ENCODE assay signal across 8 cellular contexts in genomic region chr9:125239631-125240597, GRCh38. TPM values are rescaled to one million over a fixed set of nuclear protein-coding genes. Genes with fewer than 3 reads are reported as not detected.
DNase-seq lines count a peak whose midpoint lies in the region; ATAC-seq, FAIRE-seq and TF ChIP-seq lines count a peak whose summit lies in the region.

No MANE protein-coding gene starts in this region.

- DNase-seq in HCT116 (ENCODE audit: low read depth, low spot score) = no peak
- DNase-seq in activated CD8-positive, alpha-beta T cell treated with anti-CD3 and anti-CD28 coated beads for 36 hours = no peak
- no peak for DNase-seq in iPS DF 6.9 (ENCODE audit: low read depth, low spot score)
- DNase-seq in small intestine = no peak
- no peak for DNase-seq in GM03348 (ENCODE audit: low spot score)

- H3K9me2 ChIP-seq in HCT116 (ENCODE audit: insufficient read depth) = no peaks in the 10 kb centered on the region

- H3K9me3 Mint-ChIP-seq in activated CD8-positive, alpha-beta T cell treated with anti-CD3 and anti-CD28 coated beads for 36 hours = no peaks in the 10 kb centered on the region

- peaks cover 55% of the 10 kb centered on the region for H3K4me1 Mint-ChIP-seq in activated CD8-positive, alpha-beta T cell treated with anti-CD3 and anti-CD28 coated beads for 36 hours (ENCODE audit: low read depth)

- H4K20me1 ChIP-seq in HCT116 (ENCODE audit: insufficient read depth) = peaks cover 42% of the 10 kb centered on the region

- peak overlapping the region; percentile 98 for H3K9ac ChIP-seq in HCT116 (ENCODE audit: low read length)

- POLR2A ChIA-PET in HCT116 (lab: Charles Lee) = interaction anchor here (1.3 to 1.6 kb wide), 3 partner anchors 21 to 103 kb away, joined by 3 to 18 read pairs (median 4); partner anchors contain the start of gene GAPVD1
- POLR2A ChIA-PET in activated CD8-positive, alpha-beta T cell treated with anti-CD3 and anti-CD28 coated beads for 36 hours (lab: Charles Lee) = interaction anchor here (1.0 to 10.5 kb wide), 10 partner anchors 10 to 370 kb away, joined by 3 to 151 read pairs (median 12); partner anchors contain the start of gene GAPVD1

- H3K4me1 ChIP-seq in HCT116 (ENCODE audit: control insufficient read depth in 1 of 2, insufficient read depth in 2 of 2, low read length in 2 of 2) = peaks cover 26 to 35% of the 10 kb centered on the region in 2 experiments
- H3K4me1 ChIP-seq in iPS DF 6.9 (ENCODE audit: control insufficient read depth, insufficient read depth, low read length) = no peaks in the 10 kb centered on the region
- H3K4me1 ChIP-seq in small intestine (ENCODE audit: control insufficient read depth in 2 of 2, insufficient read depth in 1 of 2, low read depth in 1 of 2, low read length in 1 of 2) = peaks cover 5 to 8% of the 10 kb centered on the region in 2 donors

- TF ChIP-seq RAD21 in HCT116 (IDR thresholded peaks at IDR 0.05; ENCODE audit: low read depth) = no peak

- no peak for FAIRE-seq in small intestine (lab: Jason Lieb, UNC)

- TF ChIP-seq CTCF in HCT116 (IDR thresholded peaks at IDR 0.05 in 2 of 3, conservative IDR thresholded peaks at IDR 0.05 in 1 of 3; ENCODE audit: borderline replicate concordance in 1 of 3, insufficient read depth in 1 of 3, low read depth in 2 of 3, low read length in 2 of 3) = no peak
- TF ChIP-seq CTCF in activated CD8-positive, alpha-beta T cell treated with anti-CD3 and anti-CD28 coated beads for 36 hours (IDR thresholded peaks at IDR 0.05) = no peak

- peak overlapping the region; percentile 100 for H3K4me3 Mint-ChIP-seq in activated CD8-positive, alpha-beta T cell treated with anti-CD3 and anti-CD28 coated beads for 36 hours

- WGBS in iPS DF 6.9 (ENCODE audit: insufficient coverage, insufficient read length) = no CpG with 5 or more reads among the region's 8 CpGs
- 3 to 12% (median 6%) methylated on average over 8 of the region's 8 CpGs for WGBS in small intestine, 3 donors

- CTCF ChIA-PET in HCT116 (lab: Charles Lee) = no interaction called here
- CTCF ChIA-PET in activated CD8-positive, alpha-beta T cell treated with anti-CD3 and anti-CD28 coated beads for 36 hours (lab: Charles Lee) = interaction anchor here (1.2 kb wide), 1 partner anchor 130 kb away, joined by 3 read pairs; no protein-coding TSS in a partner anchor

- peak overlapping the region; percentile 89 for H3K27ac ChIP-seq in HCT116 (ENCODE audit: low read depth, low read length)
- H3K27ac ChIP-seq in iPS DF 6.9 (ENCODE audit: low read length) = no peak overlapping the region
- H3K27ac ChIP-seq in small intestine (ENCODE audit: low read depth in 1 of 2, low read length in 1 of 2) = peak overlapping the region in 1 of 2 donors; percentile 97

- no peak for TF ChIP-seq POLR2A in HCT116 (IDR thresholded peaks at IDR 0.05; ENCODE audit: borderline replicate concordance, extremely low read depth, insufficient read depth, insufficient read length)

- H3K79me2 ChIP-seq in HCT116 (ENCODE audit: insufficient read depth, low read length) = peaks cover 69% of the 10 kb centered on the region

- RAD21 ChIA-PET in HCT116 (lab: Charles Lee; ENCODE audit: low non-redundant PET in 1 of 2, low total read pairs in 2 of 2, uncharacterized antibody in 2 of 2, unreplicated experiment in 2 of 2) = no interaction called here

- H3K4me2 ChIP-seq in HCT116 (ENCODE audit: low read length) = peak overlapping the region; percentile 86

- H3K27me3 ChIP-seq in HCT116 (ENCODE audit: insufficient read depth, low read length) (no peaks in the 10 kb centered on the region), iPS DF 6.9 (ENCODE audit: control insufficient read depth, insufficient read depth, low read length) (no peaks in the 10 kb centered on the region), small intestine (ENCODE audit: control insufficient read depth in 2 of 2, insufficient read depth in 2 of 2, low read length in 2 of 2) (no peaks in the 10 kb centered on the region)

- peak overlapping the region; percentile 100 for H3K27ac Mint-ChIP-seq in activated CD8-positive, alpha-beta T cell treated with anti-CD3 and anti-CD28 coated beads for 36 hours

- H3K4me3 ChIP-seq in HCT116 (replicated peaks in 1 of 2; ENCODE audit: low read depth in 1 of 2, low read length in 2 of 2) (peak overlapping the region; percentile 97 to 99), iPS DF 6.9 (ENCODE audit: low read length) (peak overlapping the region; percentile 95; the same call in 1 of the 2 replicates), small intestine (ENCODE audit: low read depth in 1 of 2, low read length in 2 of 2) (peak overlapping the region; percentile 70 to 97)

- no peak overlapping the region for H2AFZ ChIP-seq in HCT116 (ENCODE audit: low read depth, low read length, poor library complexity, severe bottlenecking)

- ATAC-seq in HCT116 = no peak
- ATAC-seq in activated CD8-positive, alpha-beta T cell treated with anti-CD3 and anti-CD28 coated beads for 36 hours = no peak
- no peak for ATAC-seq in GM18870 (IDR thresholded peaks at IDR 0.05; ENCODE audit: unreplicated experiment)
- no peak for ATAC-seq in GM18907 (IDR thresholded peaks at IDR 0.05; ENCODE audit: unreplicated experiment)
- ATAC-seq in GM21515 (IDR thresholded peaks at IDR 0.05; ENCODE audit: unreplicated experiment) = no peak

- intact Hi-C loops in HCT116 (cut with micrococcal nuclease) = no loop called here
- intact Hi-C loops in activated CD8-positive, alpha-beta T cell treated with anti-CD3 and anti-CD28 coated beads for 36 hours (cut with micrococcal nuclease) = loop anchor here (10.0 kb wide), 1 partner anchor 135 kb away; no protein-coding TSS in a partner anchor

- no TSS peak for BruUV-seq in HCT116 (replicated peaks; lab: Mats Ljungman, UMichigan)

- H3K36me3 ChIP-seq in HCT116 (ENCODE audit: control insufficient read depth in 1 of 2, insufficient read depth in 2 of 2, low read length in 2 of 2) (peaks cover 48 to 52% of the 10 kb centered on the region in 2 experiments), iPS DF 6.9 (ENCODE audit: control insufficient read depth, insufficient read depth, low read length) (peaks cover 19% of the 10 kb centered on the region; the same call in 1 of the 2 replicates), small intestine (ENCODE audit: control insufficient read depth in 2 of 2, insufficient read depth in 2 of 2, low read length in 2 of 2) (peaks cover 11 to 23% of the 10 kb centered on the region in 2 donors)

- peaks cover 71% of the 10 kb centered on the region for H3K36me3 Mint-ChIP-seq in activated CD8-positive, alpha-beta T cell treated with anti-CD3 and anti-CD28 coated beads for 36 hours (ENCODE audit: low read depth)

- no peaks in the 10 kb centered on the region for H3K9me3 ChIP-seq in HCT116 (ENCODE audit: control insufficient read depth in 1 of 2, insufficient read depth in 1 of 2, low read depth in 1 of 2, low read length in 2 of 2)
- H3K9me3 ChIP-seq in iPS DF 6.9 (ENCODE audit: control insufficient read depth, insufficient read depth, low read length) = no peaks in the 10 kb centered on the region
- no peaks in the 10 kb centered on the region for H3K9me3 ChIP-seq in small intestine (ENCODE audit: control insufficient read depth, low read depth)

- no peaks in the 10 kb centered on the region for H3K27me3 Mint-ChIP-seq in activated CD8-positive, alpha-beta T cell treated with anti-CD3 and anti-CD28 coated beads for 36 hours

TF ChIP-seq in HCT116, 20 proteins besides CTCF, POLR2A, EP300 and RAD21 (continues in another document):
- TF ChIP-seq JUND (IDR thresholded peaks at IDR 0.05) (no peak), EZH2phosphoT487 (IDR thresholded peaks at IDR 0.05; ENCODE audit: borderline replicate concordance) (no peak), SP1 (IDR thresholded peaks at IDR 0.05; ENCODE audit: low read depth) (no peak), FOSL1 (IDR thresholded peaks at IDR 0.05; ENCODE audit: low read depth) (no peak), POLR2AphosphoS5 (IDR thresholded peaks at IDR 0.05; ENCODE audit: low read depth, low read length) (no peak; the same call in 1 of the 2 replicates), YY1 (IDR thresholded peaks at IDR 0.05; ENCODE audit: extremely low read depth, insufficient replicate concordance, low read depth, low read length) (no peak), ZBTB33 (IDR thresholded peaks at IDR 0.05; ENCODE audit: extremely low read depth, insufficient replicate concordance, low read length) (no peak), MAX (IDR thresholded peaks at IDR 0.05) (no peak), CEBPB (IDR thresholded peaks at IDR 0.05; ENCODE audit: low read depth) (no peak)

RNA-seq across cellular contexts. Expression of gene HSPA5, which starts 1.2 kb away (rescaled TPM):
- total RNA-seq in HCT116 (2021; ENCODE audit: unreplicated experiment) = 438 TPM
- 438 and 793 TPM in 2 replicates for polyA plus RNA-seq in HCT116 (2012)
- 100 to 1,000 TPM; 161 to 163 TPM for total RNA-seq in activated CD8-positive, alpha-beta T cell treated with anti-CD3 and anti-CD28 coated beads for 36 hours
- polyA plus RNA-seq in small intestine = 100 to 1,000 TPM in 1 of 3 donors, 10 to 100 TPM in 2; 35.8 to 209 (median 67.6) TPM

RNA-seq across cellular contexts. Expression of gene GAPVD1, which starts 21.7 kb away (rescaled TPM):
- total RNA-seq in HCT116 (2021; ENCODE audit: unreplicated experiment) = 53.1 TPM
- 13.2 and 15.9 TPM in 2 replicates for polyA plus RNA-seq in HCT116 (2012)
- total RNA-seq in activated CD8-positive, alpha-beta T cell treated with anti-CD3 and anti-CD28 coated beads for 36 hours = 10 to 100 TPM; 49.7 to 49.8 TPM
- 1 to 10 TPM; 4.6 to 7.7 (median 6.5) TPM for polyA plus RNA-seq in small intestine

RNA-seq across cellular contexts. Expression of gene RABEPK, which starts 39.6 kb away (rescaled TPM):
- 48.3 TPM for total RNA-seq in HCT116 (2021; ENCODE audit: unreplicated experiment)
- polyA plus RNA-seq in HCT116 (2012) = 52.0 and 59.8 TPM in 2 replicates
- total RNA-seq in activated CD8-positive, alpha-beta T cell treated with anti-CD3 and anti-CD28 coated beads for 36 hours = 10 to 100 TPM; 30.0 to 30.4 TPM
- polyA plus RNA-seq in small intestine = 10 to 100 TPM; 10.5 to 24.7 (median 13.5) TPM

RNA-seq across cellular contexts. Expression of gene PPP6C, which starts 50.3 kb away (rescaled TPM):
- 35.4 TPM for total RNA-seq in HCT116 (2021; ENCODE audit: unreplicated experiment)
- 11.0 and 14.3 TPM in 2 replicates for polyA plus RNA-seq in HCT116 (2012)
- total RNA-seq in activated CD8-positive, alpha-beta T cell treated with anti-CD3 and anti-CD28 coated beads for 36 hours = 10 to 100 TPM; 43.1 to 44.8 TPM
- polyA plus RNA-seq in small intestine = 10 to 100 TPM; 22.6 to 25.7 (median 22.9) TPM
